ENCODE assay signal across 17 cellular contexts in genomic region chr10:89153086-89153485, GRCh38. TPM values are rescaled to one million over a fixed set of nuclear protein-coding genes. Genes with fewer than 3 reads are reported as not detected.
"Had no signal": no experiment of that assay in that cellular context is flagged by ENCODE, and none has a peak within 500 bp of the region (broad histone marks: within the 10 kb centered on the region; RNA-seq: fewer than 3 reads in every experiment).

No MANE protein-coding gene starts in this region.

- H3K4me1 ChIP-seq: stomach had no signal

- FAIRE-seq: small intestine had no signal

- H3K79me2 ChIP-seq: hepatocyte had no signal

- H2AFZ ChIP-seq: hepatocyte had no signal

- H3K36me3 ChIP-seq: esophagus squamous epithelium, neutrophil, stomach had no signal

- H3K4me3 ChIP-seq: dorsolateral prefrontal cortex, esophagus squamous epithelium, hepatocyte, stomach had no signal

- DNase-seq: cortex of kidney; dorsolateral prefrontal cortex; effector CD8-positive, alpha-beta T cell; esophagus squamous epithelium; foreskin melanocyte; head of caudate nucleus; left colon; left ventricle myocardium superior; naive thymus-derived CD8-positive, alpha-beta T cell; small intestine; stimulated activated CD4-positive, alpha-beta T cell treated with anti-CD3 and anti-CD28 coated beads, Interleukin-12 subunit alpha, Interleukin-12 subunit beta, amount 100 ng/mL, for 4 hours; stimulated activated naive CD4-positive, alpha-beta T cell; stomach; substantia nigra; trophoblast cell had no signal

- H3K9me3 ChIP-seq: esophagus squamous epithelium, neutrophil had no signal

- H3K27ac ChIP-seq: dorsolateral prefrontal cortex, esophagus squamous epithelium, hepatocyte, neutrophil, stomach had no signal

- H3K4me2 ChIP-seq: hepatocyte had no signal

- ATAC-seq: left colon; left ventricle myocardium superior; naive thymus-derived CD8-positive, alpha-beta T cell had no signal

- H3K27me3 ChIP-seq: dorsolateral prefrontal cortex, esophagus squamous epithelium, hepatocyte, stomach had no signal

RNA-seq across cellular contexts. Expression of gene CH25H, which starts 54.0 kb away (rescaled TPM):
- total RNA-seq: naive thymus-derived CD8-positive, alpha-beta T cell had no signal
